26 cellular contexts compared by ENCODE assay signal in genomic region chr11:57144531-57145320, GRCh38. TPM values are rescaled to one million over a fixed set of nuclear protein-coding genes. Genes with fewer than 3 reads are reported as not detected.
"Had no signal": no experiment of that assay in that cellular context is flagged by ENCODE, and none has a peak within 500 bp of the region (broad histone marks: within the 10 kb centered on the region; RNA-seq: fewer than 3 reads in every experiment).

No MANE protein-coding gene starts in this region.

- H3K4me2 ChIP-seq: hepatocyte had no signal

- H3K27me3 ChIP-seq: esophagus muscularis mucosa, hepatocyte, transverse colon, vagina had no signal

- H2AFZ ChIP-seq: hepatocyte had no signal

- H3K9me3 ChIP-seq: esophagus muscularis mucosa, transverse colon, vagina had no signal

- H3K27ac ChIP-seq: esophagus muscularis mucosa, hepatocyte, transverse colon, vagina had no signal

- H3K27ac Mint-ChIP-seq: activated CD4-positive, alpha-beta memory T cell treated with anti-CD3 and anti-CD28 coated beads for 36 hours; activated naive CD4-positive, alpha-beta T cell treated with anti-CD3 and anti-CD28 coated beads, Interleukin-2, amount 10 ng/mL, durations not matched to agents 7 days and 5 days; activated T-cell treated with anti-CD3 and anti-CD28 coated beads, Interleukin-2, amount 50 U/mL, for 72 hours; effector memory CD8-positive, alpha-beta T cell; nephron; stimulated activated naive B cell treated with anti-CD40 and anti-IgM and Interleukin-4, amounts not matched to agents 10 μg/mL and 1 μg/mL and 100 μg/mL, for 72 hours had no signal

- H3K36me3 ChIP-seq: esophagus muscularis mucosa, transverse colon, vagina had no signal

- H3K4me1 Mint-ChIP-seq: activated naive CD4-positive, alpha-beta T cell treated with anti-CD3 and anti-CD28 coated beads, Interleukin-2, amount 10 ng/mL, durations not matched to agents 7 days and 5 days; brain; stimulated activated naive B cell treated with anti-CD40 and anti-IgM and Interleukin-4, amounts not matched to agents 10 μg/mL and 1 μg/mL and 100 μg/mL, for 72 hours had no signal

- H3K79me2 ChIP-seq: hepatocyte had no signal

- H3K36me3 Mint-ChIP-seq: activated CD4-positive, alpha-beta memory T cell treated with anti-CD3 and anti-CD28 coated beads for 36 hours; activated naive CD4-positive, alpha-beta T cell treated with anti-CD3 and anti-CD28 coated beads, Interleukin-2, amount 10 ng/mL, durations not matched to agents 7 days and 5 days; brain; stimulated activated naive B cell treated with anti-CD40 and anti-IgM and Interleukin-4, amounts not matched to agents 10 μg/mL and 1 μg/mL and 100 μg/mL, for 72 hours had no signal

- H3K4me1 ChIP-seq: esophagus muscularis mucosa, transverse colon, vagina had no signal

- H3K9me3 Mint-ChIP-seq: activated CD4-positive, alpha-beta memory T cell treated with anti-CD3 and anti-CD28 coated beads for 36 hours; activated naive CD4-positive, alpha-beta T cell treated with anti-CD3 and anti-CD28 coated beads, Interleukin-2, amount 10 ng/mL, durations not matched to agents 7 days and 5 days; activated T-cell treated with anti-CD3 and anti-CD28 coated beads, Interleukin-2, amount 50 U/mL, for 72 hours; brain; nephron; stimulated activated naive B cell treated with anti-CD40 and anti-IgM and Interleukin-4, amounts not matched to agents 10 μg/mL and 1 μg/mL and 100 μg/mL, for 72 hours had no signal

- DNase-seq: activated CD4-positive, alpha-beta memory T cell treated with anti-CD3 and anti-CD28 coated beads for 36 hours; activated CD4-positive, alpha-beta T cell treated with anti-CD3 and anti-CD28 coated beads for 48 hours; activated effector memory CD4-positive, alpha-beta T cell treated with Interleukin-2 at 50 U/mL for 16 hours; activated naive CD4-positive, alpha-beta T cell treated with anti-CD3 and anti-CD28 coated beads, Interleukin-2, amount 10 ng/mL, durations not matched to agents 7 days and 5 days; activated T-cell treated with anti-CD3 and anti-CD28 coated beads, Interleukin-2, amount 50 U/mL, for 72 hours; anterior cingulate cortex; caudate nucleus; effector memory CD8-positive, alpha-beta T cell; glutamatergic neuron; occipital lobe; posterior cingulate gyrus; small intestine; stimulated activated CD8-positive, alpha-beta memory T cell treated with anti-CD3 and anti-CD28 coated beads, Interleukin-4, amount 100 ng/mL, for 48 hours; stimulated activated naive B cell treated with anti-CD40 and anti-IgM and Interleukin-4, amounts not matched to agents 10 μg/mL and 1 μg/mL and 100 μg/mL, for 72 hours; T-helper 1 cell; transverse colon had no signal

- H3K4me3 Mint-ChIP-seq: activated CD4-positive, alpha-beta memory T cell treated with anti-CD3 and anti-CD28 coated beads for 36 hours; activated naive CD4-positive, alpha-beta T cell treated with anti-CD3 and anti-CD28 coated beads, Interleukin-2, amount 10 ng/mL, durations not matched to agents 7 days and 5 days; activated T-cell treated with anti-CD3 and anti-CD28 coated beads, Interleukin-2, amount 50 U/mL, for 72 hours; brain; effector memory CD8-positive, alpha-beta T cell; nephron; stimulated activated naive B cell treated with anti-CD40 and anti-IgM and Interleukin-4, amounts not matched to agents 10 μg/mL and 1 μg/mL and 100 μg/mL, for 72 hours had no signal

- H3K4me3 ChIP-seq: esophagus muscularis mucosa, hepatocyte, transverse colon, vagina had no signal

RNA-seq across cellular contexts. Expression of gene LRRC55, which starts 37.0 kb away (rescaled TPM):
- total RNA-seq: activated CD4-positive, alpha-beta memory T cell treated with anti-CD3 and anti-CD28 coated beads for 36 hours; activated T-cell treated with anti-CD3 and anti-CD28 coated beads, Interleukin-2, amount 50 U/mL, for 72 hours; endothelial cell of umbilical vein; mononuclear cell; myocyte; renal cortical epithelial cell; sciatic nerve had no signal
- polyA plus RNA-seq: endothelial cell of umbilical vein, hepatocyte had no signal
